In genomic region chr9:129640871-129641750, GRCh38 we compare ENCODE assay signal across 8 cellular contexts. TPM values are rescaled to one million over a fixed set of nuclear protein-coding genes. Genes with fewer than 3 reads are reported as not detected.
DNase-seq lines count a peak whose midpoint lies in the region; ATAC-seq and TF ChIP-seq lines count a peak whose summit lies in the region.

No MANE protein-coding gene starts in this region.

- peaks cover 31% of the 10 kb centered on the region for H3K36me3 ChIP-seq in CD4-positive, CD25-positive, alpha-beta regulatory T cell (ENCODE audit: control insufficient read depth, insufficient read depth, low read length)

- peaks cover 8% of the 10 kb centered on the region for H3K36me3 Mint-ChIP-seq in CD4-positive, CD25-positive, alpha-beta regulatory T cell
- H3K36me3 Mint-ChIP-seq in memory B cell, result peaks cover 9% of the 10 kb centered on the region

- H3K27me3 ChIP-seq in CD4-positive, CD25-positive, alpha-beta regulatory T cell (ENCODE audit: control insufficient read depth, insufficient read depth, low read length), result no peaks in the 10 kb centered on the region

- peak overlapping the region; percentile 78 for H3K27ac ChIP-seq in CD4-positive, CD25-positive, alpha-beta regulatory T cell (ENCODE audit: insufficient read depth, low read length, poor library complexity, severe bottlenecking)

- peak overlapping the region; percentile 60 to 86 (median 83) for H3K27ac Mint-ChIP-seq in CD4-positive, CD25-positive, alpha-beta regulatory T cell
- H3K27ac Mint-ChIP-seq in memory B cell, result peak overlapping the region; percentile 74

- H3K4me1 Mint-ChIP-seq in CD4-positive, CD25-positive, alpha-beta regulatory T cell, result peaks cover 0 to 28% (median 9%) of the 10 kb centered on the region in 4 donors
- peaks cover 13% of the 10 kb centered on the region for H3K4me1 Mint-ChIP-seq in memory B cell

- peak overlapping the region; percentile 82 to 89 (median 83) for H3K4me3 Mint-ChIP-seq in CD4-positive, CD25-positive, alpha-beta regulatory T cell
- H3K4me3 Mint-ChIP-seq in memory B cell, result peak overlapping the region; percentile 85

- H3K9me3 Mint-ChIP-seq in CD4-positive, CD25-positive, alpha-beta regulatory T cell, result no peaks in the 10 kb centered on the region
- no peaks in the 10 kb centered on the region for H3K9me3 Mint-ChIP-seq in memory B cell

- no peak for TF ChIP-seq CTCF in astrocyte of the cerebellum (IDR thresholded peaks at IDR 0.05; ENCODE audit: low read depth, low read length, missing control alignments)

- H3K9me3 ChIP-seq in CD4-positive, CD25-positive, alpha-beta regulatory T cell (ENCODE audit: control insufficient read depth in 2 of 2, low read length in 2 of 2), result no peaks in the 10 kb centered on the region

- no peaks in the 10 kb centered on the region for H3K27me3 Mint-ChIP-seq in CD4-positive, CD25-positive, alpha-beta regulatory T cell
- H3K27me3 Mint-ChIP-seq in memory B cell, result no peaks in the 10 kb centered on the region

- H3K4me3 ChIP-seq in CD4-positive, CD25-positive, alpha-beta regulatory T cell (ENCODE audit: low read depth, low read length), result peak overlapping the region; percentile 76
- peak overlapping the region; percentile 94 for H3K4me3 ChIP-seq in astrocyte of the cerebellum (ENCODE audit: low read depth, low read length)

- in situ Hi-C loops in astrocyte of the cerebellum (cut with HindIII; ENCODE audit: low sequenced_read_pairs), result no loop called here

- DNase-seq in CD4-positive, CD25-positive, alpha-beta regulatory T cell, result no peak
- no peak for DNase-seq in astrocyte of the cerebellum (ENCODE audit: low read depth)
- DNase-seq in memory B cell (ENCODE audit: low spot score in 2 of 2), result peak in 1 of 2 donors; percentile 31
- no peak for DNase-seq in SW480 (ENCODE audit: low spot score)
- DNase-seq in DMS153 (lab: John Stamatoyannopoulos, UW), result no peak
- DNase-seq in activated CD4-positive, alpha-beta T cell treated with anti-CD3 and anti-CD28 coated beads, Interleukin-2, amount 50 U/mL, for 4 hours, result no peak

- peak in 1 of 2 donors; percentile 29 for ATAC-seq in CD4-positive, CD25-positive, alpha-beta regulatory T cell (ENCODE audit: low read depth in 2 of 2)
- ATAC-seq in HG03025 (IDR thresholded peaks at IDR 0.05; ENCODE audit: low FRiP score, unreplicated experiment), result peak; percentile 16
- ATAC-seq in memory B cell (ENCODE audit: low read depth), result no peak
- ATAC-seq in GM18498 (IDR thresholded peaks at IDR 0.05; ENCODE audit: unreplicated experiment), result no peak

- H3K4me1 ChIP-seq in CD4-positive, CD25-positive, alpha-beta regulatory T cell (ENCODE audit: control insufficient read depth, insufficient read depth, low read length, poor library complexity, severe bottlenecking), result peaks cover 26% of the 10 kb centered on the region

RNA-seq across cellular contexts. Expression of gene ASB6, which starts 0.8 kb away (rescaled TPM):
- 27.8 TPM for total RNA-seq in CD4-positive, CD25-positive, alpha-beta regulatory T cell
- 10 to 100 TPM; 21.7 to 26.9 (median 23.7) TPM for polyA plus RNA-seq in CD4-positive, CD25-positive, alpha-beta regulatory T cell

RNA-seq across cellular contexts. Expression of gene NTMT1, which starts 15.1 kb away (rescaled TPM):
- 37.4 TPM for total RNA-seq in CD4-positive, CD25-positive, alpha-beta regulatory T cell
- 10 to 100 TPM; 41.9 to 56.7 (median 52.8) TPM for polyA plus RNA-seq in CD4-positive, CD25-positive, alpha-beta regulatory T cell

RNA-seq across cellular contexts. Expression of gene C9orf50, which starts 20.2 kb away (rescaled TPM):
- not detected for total RNA-seq in CD4-positive, CD25-positive, alpha-beta regulatory T cell
- not detected for polyA plus RNA-seq in CD4-positive, CD25-positive, alpha-beta regulatory T cell

RNA-seq across cellular contexts. Expression of gene PRRX2, which starts 24.3 kb away (rescaled TPM):
- not detected for total RNA-seq in CD4-positive, CD25-positive, alpha-beta regulatory T cell
- not detected for polyA plus RNA-seq in CD4-positive, CD25-positive, alpha-beta regulatory T cell
